In genomic region chr13:91955546-91956355, GRCh38 we compare ENCODE assay signal across 22 cellular contexts.
DNase-seq lines count a peak whose midpoint lies in the region; ATAC-seq and TF ChIP-seq lines count a peak whose summit lies in the region.
"Had no signal": no experiment of that assay in that cellular context is flagged by ENCODE, and none has a peak within 500 bp of the region (broad histone marks: within the 10 kb centered on the region; RNA-seq: fewer than 3 reads in every experiment).

No MANE protein-coding gene starts in this region.

- ATAC-seq in Right ventricle myocardium superior (ENCODE audit: poor library complexity), result no peak
- no peak for ATAC-seq in lower lobe of right lung
- no peak for ATAC-seq in GM21526 (IDR thresholded peaks at IDR 0.05; ENCODE audit: low FRiP score, unreplicated experiment)
- ATAC-seq: CD8-positive, alpha-beta T cell; GM12878 had no signal

- no peak overlapping the region for H3K4me3 ChIP-seq in lower lobe of right lung
- H3K4me3 ChIP-seq: GM12878, MG63, Peyer's patch, SK-N-MC had no signal

- H3K9me3 ChIP-seq in lower lobe of right lung, result no peaks in the 10 kb centered on the region
- H3K9me3 ChIP-seq: MG63, Peyer's patch had no signal

- intact Hi-C loops in Right ventricle myocardium superior (cut with DNase I), result no loop called here
- intact Hi-C loops in cardiac septum (cut with DNase I), result no loop called here
- intact Hi-C loops in lower lobe of right lung (cut with DNase I), result no loop called here

- no peaks in the 10 kb centered on the region for H3K36me3 ChIP-seq in lower lobe of right lung
- H3K36me3 ChIP-seq: MG63, Peyer's patch had no signal

- TF ChIP-seq CTCF in lower lobe of right lung (IDR thresholded peaks at IDR 0.05), result no peak

- H3K27me3 ChIP-seq in lower lobe of right lung (ENCODE audit: low read depth), result no peaks in the 10 kb centered on the region
- H3K27me3 ChIP-seq: MG63, Peyer's patch had no signal

- DNase-seq in Right ventricle myocardium superior (peak; percentile 30), cardiac septum (ENCODE audit: low spot score) (no peak), astrocyte of the hippocampus (ENCODE audit: low read depth, low spot score) (peak; percentile 2), lower lobe of right lung (peak; percentile 10), NCI-H446 (lab: John Stamatoyannopoulos, UW) (no peak), cortex of kidney (lab: John Stamatoyannopoulos, UW) (no peak)
- no peak for DNase-seq in activated T-cell treated with anti-CD3 and anti-CD28 coated beads, Interleukin-2, amount 50 U/mL, for 1 hour
- DNase-seq: Calu3; CD8-positive, alpha-beta T cell; EL; HCEC 1CT; Kasumi-1; MG63; NCI-H1048; NCI-H1436; NCI-H1930; NCI-H226; NCI-H524 treated with DMSO at 0.1 percent for 48 hours; Peyer's patch had no signal

- no peak overlapping the region for H3K27ac ChIP-seq in lower lobe of right lung
- H3K27ac ChIP-seq: Peyer's patch, SK-N-MC had no signal

- no peaks in the 10 kb centered on the region for H3K4me1 ChIP-seq in lower lobe of right lung
- H3K4me1 ChIP-seq: Peyer's patch had no signal

Comparison
In these comparisons a context has a peak if more than half of its experiments do, and no peak if none do; other contexts are left out.
1. DNase-seq: peak in Right ventricle myocardium superior (single experiment), astrocyte of the hippocampus (single experiment) and lower lobe of right lung (single experiment); none in cardiac septum (single experiment), NCI-H446 (0 of 2), cortex of kidney (single experiment) and activated T-cell treated with anti-CD3 and anti-CD28 coated beads, Interleukin-2, amount 50 U/mL, for 1 hour (single experiment).